8 cellular contexts compared by ENCODE assay signal in the genomic region with DNA sequence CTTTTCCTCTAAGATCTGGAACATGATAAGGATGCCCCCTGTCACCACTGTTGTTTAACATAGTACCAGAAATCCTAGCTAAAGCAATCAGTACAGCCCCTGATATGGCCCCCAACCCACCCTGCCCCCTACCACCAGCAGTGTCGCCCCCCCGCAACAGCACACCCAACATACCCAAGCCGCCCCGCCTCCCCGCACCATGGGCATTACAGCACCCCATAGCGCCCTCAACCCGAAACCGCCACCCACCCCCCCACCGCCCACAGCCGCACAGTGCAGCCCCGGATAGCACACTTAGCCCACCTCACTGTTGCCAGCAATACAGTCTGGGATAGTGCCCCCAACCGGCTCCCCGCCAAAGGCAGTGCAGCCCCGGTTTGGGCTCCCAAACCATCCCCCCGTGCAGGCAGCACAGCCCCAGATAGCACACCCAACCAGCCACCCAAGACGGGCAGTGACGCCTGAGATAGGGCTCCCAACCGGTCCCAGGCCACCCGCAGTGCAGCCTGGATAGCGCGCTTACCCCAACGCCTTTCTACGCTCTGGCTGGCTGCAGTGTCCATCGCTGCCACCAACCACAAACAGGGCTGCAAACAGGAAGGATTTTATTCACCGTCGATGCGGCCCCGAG. TPM values are rescaled to one million over a fixed set of nuclear protein-coding genes. Genes with fewer than 3 reads are reported as not detected.
DNase-seq lines count a peak whose midpoint lies in the region; ATAC-seq, FAIRE-seq and TF ChIP-seq lines count a peak whose summit lies in the region.
"Not testable (repeated sequence)": the region's sequence is repeated elsewhere in the genome, so short reads cannot be mapped to it uniquely, and the experiment has no call there.

No MANE protein-coding gene starts in this region.

- CTCF ChIA-PET in activated CD8-positive, alpha-beta T cell treated with anti-CD3 and anti-CD28 coated beads for 36 hours (lab: Charles Lee), result not testable (repeated sequence)

- intact Hi-C loops in activated CD8-positive, alpha-beta T cell treated with anti-CD3 and anti-CD28 coated beads for 36 hours (cut with micrococcal nuclease); colonic mucosa (cut with DNase I): not testable (repeated sequence)

- H2AFZ ChIP-seq in OCI-LY1 (ENCODE audit: low read length), result not testable (repeated sequence)

- not testable (repeated sequence) for H3K27ac ChIP-seq in OCI-LY1 (ENCODE audit: low read depth, low read length, poor library complexity, severe bottlenecking)
- H3K27ac ChIP-seq in colonic mucosa (peak overlapping the region; percentile 76), right atrium auricular region (peak overlapping the region; percentile 75 to 76)

- H3K27ac Mint-ChIP-seq in activated CD8-positive, alpha-beta T cell treated with anti-CD3 and anti-CD28 coated beads for 36 hours, result peak overlapping the region; percentile 82

- peak overlapping the region; percentile 88 for H3K4me3 Mint-ChIP-seq in activated CD8-positive, alpha-beta T cell treated with anti-CD3 and anti-CD28 coated beads for 36 hours

- not testable (repeated sequence) for H3K36me3 Mint-ChIP-seq in activated CD8-positive, alpha-beta T cell treated with anti-CD3 and anti-CD28 coated beads for 36 hours (ENCODE audit: low read depth)

- not testable (repeated sequence) for H3K27me3 Mint-ChIP-seq in activated CD8-positive, alpha-beta T cell treated with anti-CD3 and anti-CD28 coated beads for 36 hours

- H3K9me2 ChIP-seq in OCI-LY1 (ENCODE audit: low read depth, low read length), result not testable (repeated sequence)

- not testable (repeated sequence) for H3K4me1 ChIP-seq in BE2C; OCI-LY1 (ENCODE audit: insufficient read depth, low read length, severe bottlenecking); colonic mucosa; right atrium auricular region; mucosa of stomach (ENCODE audit: control insufficient read depth, insufficient read depth, low read length)

- H3K79me2 ChIP-seq in OCI-LY1 (ENCODE audit: insufficient read depth, low read length), result peaks cover 30% of the 10 kb centered on the region

- H3K27me3 ChIP-seq in BE2C; OCI-LY1 (ENCODE audit: insufficient read depth, low read length); colonic mucosa; right atrium auricular region; mucosa of stomach (ENCODE audit: control insufficient read depth, insufficient read depth, low read length): not testable (repeated sequence)

- H3K4me3 ChIP-seq in BE2C (ENCODE audit: low read depth, low read length), result peak overlapping the region; percentile 77
- H3K4me3 ChIP-seq in OCI-LY1 (ENCODE audit: low read depth, low read length, poor library complexity, severe bottlenecking), result peak overlapping the region; percentile 91
- peak overlapping the region; percentile 81 for H3K4me3 ChIP-seq in colonic mucosa
- H3K4me3 ChIP-seq in right atrium auricular region, result peak overlapping the region; percentile 70 to 93
- peak overlapping the region; percentile 56 for H3K4me3 ChIP-seq in mucosa of stomach (ENCODE audit: low read length)

- not testable (repeated sequence) for ATAC-seq in activated CD8-positive, alpha-beta T cell treated with anti-CD3 and anti-CD28 coated beads for 36 hours

- peak; percentile 39 for DNase-seq in BE2C
- peak; percentile 2 for DNase-seq in H54 (ENCODE audit: insufficient read length, low spot score)
- DNase-seq in activated CD8-positive, alpha-beta T cell treated with anti-CD3 and anti-CD28 coated beads for 36 hours, result peak; percentile 23
- DNase-seq in colonic mucosa; right atrium auricular region (ENCODE audit: low spot score): not testable (repeated sequence)
- peak; percentile 29 for DNase-seq in stimulated activated CD4-positive, alpha-beta T cell treated with anti-CD3 and anti-CD28 coated beads, Interleukin-4, amount 100 ng/mL, for 1 hour

- TF ChIP-seq CTCF in BE2C (IDR thresholded peaks at IDR 0.05; ENCODE audit: low read depth, low read length); OCI-LY1 (IDR thresholded peaks at IDR 0.05; ENCODE audit: low read length); activated CD8-positive, alpha-beta T cell treated with anti-CD3 and anti-CD28 coated beads for 36 hours (IDR thresholded peaks at IDR 0.05); colonic mucosa (IDR thresholded peaks at IDR 0.05); right atrium auricular region (IDR thresholded peaks at IDR 0.05): not testable (repeated sequence)

- H3K9me3 ChIP-seq in BE2C; OCI-LY1 (ENCODE audit: low read length); colonic mucosa; right atrium auricular region; mucosa of stomach (ENCODE audit: control insufficient read depth, low read length): not testable (repeated sequence)

- H3F3A ChIP-seq in OCI-LY1 (ENCODE audit: insufficient read depth, low read length), result not testable (repeated sequence)

- not testable (repeated sequence) for H3K9me3 Mint-ChIP-seq in activated CD8-positive, alpha-beta T cell treated with anti-CD3 and anti-CD28 coated beads for 36 hours

- peaks cover 26% of the 10 kb centered on the region for H3K4me1 Mint-ChIP-seq in activated CD8-positive, alpha-beta T cell treated with anti-CD3 and anti-CD28 coated beads for 36 hours (ENCODE audit: low read depth)

- POLR2A ChIA-PET in activated CD8-positive, alpha-beta T cell treated with anti-CD3 and anti-CD28 coated beads for 36 hours (lab: Charles Lee), result not testable (repeated sequence)

- not testable (repeated sequence) for FAIRE-seq in H54 (lab: Jason Lieb, UNC)

- peak overlapping the region; percentile 78 for H3K4me2 ChIP-seq in OCI-LY1 (ENCODE audit: low read length)

- H3K36me3 ChIP-seq in BE2C; OCI-LY1 (ENCODE audit: insufficient read depth, low read length); colonic mucosa; right atrium auricular region; mucosa of stomach (ENCODE audit: control insufficient read depth, insufficient read depth, low read length): not testable (repeated sequence)

- not testable (repeated sequence) for H4K20me1 ChIP-seq in OCI-LY1 (ENCODE audit: insufficient read depth, low read length)

- H3K9ac ChIP-seq in OCI-LY1 (ENCODE audit: low read length) (peak overlapping the region; percentile 90), colonic mucosa (ENCODE audit: low read depth in 2 of 2, low read length in 2 of 2) (peak overlapping the region in 1 of 2 donors; percentile 43), mucosa of stomach (ENCODE audit: low read length) (peak overlapping the region; percentile 43)

- not testable (repeated sequence) for TF ChIP-seq POLR2A in H54 (IDR thresholded peaks at IDR 0.05; ENCODE audit: low read depth, low read length)

RNA-seq across cellular contexts. Expression of gene VPREB1, which starts 52.7 kb away (rescaled TPM):
- not detected for polyA plus RNA-seq in BE2C (2012; ENCODE audit: insufficient read depth, insufficient read length, low read depth)
- total RNA-seq in activated CD8-positive, alpha-beta T cell treated with anti-CD3 and anti-CD28 coated beads for 36 hours, result not detected
- not detected for total RNA-seq in colonic mucosa
- total RNA-seq in right atrium auricular region, result not detected
